1 cellular context compared by ENCODE assay signal in the genomic region with DNA sequence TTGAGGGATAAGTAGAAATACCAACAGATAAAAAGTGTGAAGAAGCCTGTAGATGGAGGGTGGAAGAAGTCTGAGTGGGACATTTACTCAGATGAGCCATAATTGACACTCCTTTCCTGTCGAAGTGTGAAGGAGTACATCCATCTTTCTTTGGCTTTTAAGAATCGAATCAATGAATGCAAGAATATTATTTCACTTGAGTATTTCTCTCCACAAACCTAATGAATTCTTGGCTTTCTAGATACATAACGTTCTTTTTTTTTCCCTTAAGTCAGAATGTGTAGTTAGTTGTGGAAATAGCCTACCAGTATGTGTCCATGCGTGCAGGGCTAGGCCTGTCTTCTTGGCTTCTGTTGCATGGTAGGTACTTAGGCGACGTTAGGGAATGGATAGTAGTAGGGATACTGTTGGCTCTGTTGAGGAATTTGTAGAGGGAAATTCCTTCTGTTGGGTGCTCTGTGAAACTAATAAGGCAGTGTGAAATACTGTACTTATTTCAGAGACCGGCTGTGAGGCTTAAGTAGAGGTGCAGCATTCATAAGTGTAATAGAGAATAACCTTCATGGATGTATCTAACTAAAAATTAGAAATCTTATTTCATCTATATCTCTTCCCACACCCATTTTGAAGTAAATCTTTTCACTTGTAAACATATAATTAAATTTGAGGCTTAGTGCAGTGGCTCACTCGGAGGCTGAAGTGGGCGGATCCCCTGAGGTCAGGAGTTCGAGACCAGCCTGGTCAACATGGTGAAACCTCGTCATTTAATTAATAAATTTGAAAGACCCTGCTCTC.
TF ChIP-seq lines count a peak whose summit lies in the region.

No MANE protein-coding gene starts in this region.

TF ChIP-seq in GM23338, 12 proteins besides CTCF, POLR2A, EP300 and RAD21 (continued from another document):
- TF ChIP-seq, protein P1, sequence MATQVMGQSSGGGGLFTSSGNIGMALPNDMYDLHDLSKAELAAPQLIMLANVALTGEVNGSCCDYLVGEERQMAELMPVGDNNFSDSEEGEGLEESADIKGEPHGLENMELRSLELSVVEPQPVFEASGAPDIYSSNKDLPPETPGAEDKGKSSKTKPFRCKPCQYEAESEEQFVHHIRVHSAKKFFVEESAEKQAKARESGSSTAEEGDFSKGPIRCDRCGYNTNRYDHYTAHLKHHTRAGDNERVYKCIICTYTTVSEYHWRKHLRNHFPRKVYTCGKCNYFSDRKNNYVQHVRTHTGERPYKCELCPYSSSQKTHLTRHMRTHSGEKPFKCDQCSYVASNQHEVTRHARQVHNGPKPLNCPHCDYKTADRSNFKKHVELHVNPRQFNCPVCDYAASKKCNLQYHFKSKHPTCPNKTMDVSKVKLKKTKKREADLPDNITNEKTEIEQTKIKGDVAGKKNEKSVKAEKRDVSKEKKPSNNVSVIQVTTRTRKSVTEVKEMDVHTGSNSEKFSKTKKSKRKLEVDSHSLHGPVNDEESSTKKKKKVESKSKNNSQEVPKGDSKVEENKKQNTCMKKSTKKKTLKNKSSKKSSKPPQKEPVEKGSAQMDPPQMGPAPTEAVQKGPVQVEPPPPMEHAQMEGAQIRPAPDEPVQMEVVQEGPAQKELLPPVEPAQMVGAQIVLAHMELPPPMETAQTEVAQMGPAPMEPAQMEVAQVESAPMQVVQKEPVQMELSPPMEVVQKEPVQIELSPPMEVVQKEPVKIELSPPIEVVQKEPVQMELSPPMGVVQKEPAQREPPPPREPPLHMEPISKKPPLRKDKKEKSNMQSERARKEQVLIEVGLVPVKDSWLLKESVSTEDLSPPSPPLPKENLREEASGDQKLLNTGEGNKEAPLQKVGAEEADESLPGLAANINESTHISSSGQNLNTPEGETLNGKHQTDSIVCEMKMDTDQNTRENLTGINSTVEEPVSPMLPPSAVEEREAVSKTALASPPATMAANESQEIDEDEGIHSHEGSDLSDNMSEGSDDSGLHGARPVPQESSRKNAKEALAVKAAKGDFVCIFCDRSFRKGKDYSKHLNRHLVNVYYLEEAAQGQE (IDR thresholded peaks at IDR 0.05; ENCODE audit: unreplicated experiment), result no peak
- TF ChIP-seq POLR2AphosphoS5 (IDR thresholded peaks at IDR 0.05; ENCODE audit: low read depth) (no peak), EZH2phosphoT487 (IDR thresholded peaks at IDR 0.05; ENCODE audit: unreplicated experiment) (no peak), STAT1 (IDR thresholded peaks at IDR 0.05; ENCODE audit: unreplicated experiment) (no peak), CREB1 (CRISPR knock-in tag; IDR thresholded peaks at IDR 0.05; ENCODE audit: low read depth) (no peak), JUNB (IDR thresholded peaks at IDR 0.05; ENCODE audit: unreplicated experiment) (no peak), ZNF331 (CRISPR knock-in tag; IDR thresholded peaks at IDR 0.05; ENCODE audit: low read depth) (no peak), NANOG (IDR thresholded peaks at IDR 0.05; ENCODE audit: borderline replicate concordance) (no peak), ZNF114 (CRISPR knock-in tag; IDR thresholded peaks at IDR 0.05) (no peak)
